Comparison of ENCODE assay signal across 1 cellular context in the genomic region with DNA sequence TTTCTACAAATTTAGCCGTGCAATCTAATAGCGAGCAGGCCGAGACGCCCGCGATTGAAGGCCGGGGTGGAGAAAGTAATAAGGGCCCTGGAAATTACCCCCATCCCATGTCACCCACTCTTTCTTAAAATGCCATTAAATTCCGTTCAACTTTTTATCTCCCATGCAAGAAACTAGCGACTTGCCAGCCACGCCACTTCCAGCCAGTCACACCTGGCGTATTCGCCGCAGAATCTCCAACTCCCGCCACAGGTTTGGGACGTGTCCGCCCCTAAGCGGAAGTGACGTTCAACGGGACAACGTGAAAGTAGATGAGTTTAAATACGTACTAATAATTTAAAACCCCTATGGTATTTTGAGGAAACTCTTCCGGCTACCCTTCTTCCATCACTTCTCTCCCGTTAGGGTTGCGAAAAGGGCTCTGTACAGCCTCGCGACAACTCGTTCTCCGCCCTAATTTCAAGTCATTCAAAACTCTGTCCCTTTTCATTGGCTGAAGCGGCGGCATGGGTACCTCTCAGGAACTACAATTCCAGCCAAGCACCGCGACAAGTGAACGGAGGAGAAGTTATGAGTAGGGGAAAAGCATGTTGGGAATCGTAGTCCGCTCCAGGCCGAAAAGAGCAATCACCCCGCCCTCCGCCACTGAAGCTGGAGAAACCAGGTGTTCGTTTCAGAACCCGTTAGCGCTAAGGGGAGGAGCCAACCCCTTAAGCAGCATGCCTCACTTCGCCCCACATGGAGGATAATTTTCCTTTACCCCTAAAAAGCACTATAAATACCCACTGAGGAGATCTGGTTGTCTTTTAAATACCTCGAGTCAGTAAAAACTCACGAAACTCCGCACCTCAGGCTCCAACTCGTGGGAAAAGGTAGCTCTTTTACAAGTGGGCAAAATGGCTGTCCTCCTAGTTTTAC.
TF ChIP-seq lines count a peak whose summit lies in the region.

A gene (minus strand): TSS at position 906 of the 918 bp plus-strand sequence.

TF ChIP-seq in GM12878, 131 proteins besides CTCF, POLR2A, EP300 and RAD21 (continued from another document and continues in another):
- TF ChIP-seq, protein P1, sequence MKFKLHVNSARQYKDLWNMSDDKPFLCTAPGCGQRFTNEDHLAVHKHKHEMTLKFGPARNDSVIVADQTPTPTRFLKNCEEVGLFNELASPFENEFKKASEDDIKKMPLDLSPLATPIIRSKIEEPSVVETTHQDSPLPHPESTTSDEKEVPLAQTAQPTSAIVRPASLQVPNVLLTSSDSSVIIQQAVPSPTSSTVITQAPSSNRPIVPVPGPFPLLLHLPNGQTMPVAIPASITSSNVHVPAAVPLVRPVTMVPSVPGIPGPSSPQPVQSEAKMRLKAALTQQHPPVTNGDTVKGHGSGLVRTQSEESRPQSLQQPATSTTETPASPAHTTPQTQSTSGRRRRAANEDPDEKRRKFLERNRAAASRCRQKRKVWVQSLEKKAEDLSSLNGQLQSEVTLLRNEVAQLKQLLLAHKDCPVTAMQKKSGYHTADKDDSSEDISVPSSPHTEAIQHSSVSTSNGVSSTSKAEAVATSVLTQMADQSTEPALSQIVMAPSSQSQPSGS (IDR thresholded peaks at IDR 0.05; ENCODE audit: low read length) = no peak
- peak; percentile 81 for TF ChIP-seq IKZF1 (conservative IDR thresholded peaks at IDR 0.05)
- no peak for TF ChIP-seq SUPT20H (IDR thresholded peaks at IDR 0.05; ENCODE audit: borderline replicate concordance, control insufficient read depth, low read depth, low read length)
- TF ChIP-seq, protein P2, sequence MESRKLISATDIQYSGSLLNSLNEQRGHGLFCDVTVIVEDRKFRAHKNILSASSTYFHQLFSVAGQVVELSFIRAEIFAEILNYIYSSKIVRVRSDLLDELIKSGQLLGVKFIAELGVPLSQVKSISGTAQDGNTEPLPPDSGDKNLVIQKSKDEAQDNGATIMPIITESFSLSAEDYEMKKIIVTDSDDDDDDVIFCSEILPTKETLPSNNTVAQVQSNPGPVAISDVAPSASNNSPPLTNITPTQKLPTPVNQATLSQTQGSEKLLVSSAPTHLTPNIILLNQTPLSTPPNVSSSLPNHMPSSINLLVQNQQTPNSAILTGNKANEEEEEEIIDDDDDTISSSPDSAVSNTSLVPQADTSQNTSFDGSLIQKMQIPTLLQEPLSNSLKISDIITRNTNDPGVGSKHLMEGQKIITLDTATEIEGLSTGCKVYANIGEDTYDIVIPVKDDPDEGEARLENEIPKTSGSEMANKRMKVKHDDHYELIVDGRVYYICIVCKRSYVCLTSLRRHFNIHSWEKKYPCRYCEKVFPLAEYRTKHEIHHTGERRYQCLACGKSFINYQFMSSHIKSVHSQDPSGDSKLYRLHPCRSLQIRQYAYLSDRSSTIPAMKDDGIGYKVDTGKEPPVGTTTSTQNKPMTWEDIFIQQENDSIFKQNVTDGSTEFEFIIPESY (IDR thresholded peaks at IDR 0.05) = no peak
- TF ChIP-seq, protein P3, sequence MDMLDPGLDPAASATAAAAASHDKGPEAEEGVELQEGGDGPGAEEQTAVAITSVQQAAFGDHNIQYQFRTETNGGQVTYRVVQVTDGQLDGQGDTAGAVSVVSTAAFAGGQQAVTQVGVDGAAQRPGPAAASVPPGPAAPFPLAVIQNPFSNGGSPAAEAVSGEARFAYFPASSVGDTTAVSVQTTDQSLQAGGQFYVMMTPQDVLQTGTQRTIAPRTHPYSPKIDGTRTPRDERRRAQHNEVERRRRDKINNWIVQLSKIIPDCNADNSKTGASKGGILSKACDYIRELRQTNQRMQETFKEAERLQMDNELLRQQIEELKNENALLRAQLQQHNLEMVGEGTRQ (IDR thresholded peaks at IDR 0.05; ENCODE audit: borderline replicate concordance, low read depth, low read length) = no peak
- 0 out of 2 replicates have a peak, but pooled peaks have one; percentile 52 for TF ChIP-seq TCF12 (IDR thresholded peaks at IDR 0.05; ENCODE audit: low read depth, low read length)
- TF ChIP-seq RB1 (IDR thresholded peaks at IDR 0.05; ENCODE audit: borderline replicate concordance) = 0 out of 2 replicates have a peak, but pooled peaks have one; percentile 87
- TF ChIP-seq ATF7 (IDR thresholded peaks at IDR 0.05; ENCODE audit: low read depth) = peak; percentile 30
- TF ChIP-seq BACH1 (IDR thresholded peaks at IDR 0.05; ENCODE audit: borderline replicate concordance) = no peak
- TF ChIP-seq, protein P4, sequence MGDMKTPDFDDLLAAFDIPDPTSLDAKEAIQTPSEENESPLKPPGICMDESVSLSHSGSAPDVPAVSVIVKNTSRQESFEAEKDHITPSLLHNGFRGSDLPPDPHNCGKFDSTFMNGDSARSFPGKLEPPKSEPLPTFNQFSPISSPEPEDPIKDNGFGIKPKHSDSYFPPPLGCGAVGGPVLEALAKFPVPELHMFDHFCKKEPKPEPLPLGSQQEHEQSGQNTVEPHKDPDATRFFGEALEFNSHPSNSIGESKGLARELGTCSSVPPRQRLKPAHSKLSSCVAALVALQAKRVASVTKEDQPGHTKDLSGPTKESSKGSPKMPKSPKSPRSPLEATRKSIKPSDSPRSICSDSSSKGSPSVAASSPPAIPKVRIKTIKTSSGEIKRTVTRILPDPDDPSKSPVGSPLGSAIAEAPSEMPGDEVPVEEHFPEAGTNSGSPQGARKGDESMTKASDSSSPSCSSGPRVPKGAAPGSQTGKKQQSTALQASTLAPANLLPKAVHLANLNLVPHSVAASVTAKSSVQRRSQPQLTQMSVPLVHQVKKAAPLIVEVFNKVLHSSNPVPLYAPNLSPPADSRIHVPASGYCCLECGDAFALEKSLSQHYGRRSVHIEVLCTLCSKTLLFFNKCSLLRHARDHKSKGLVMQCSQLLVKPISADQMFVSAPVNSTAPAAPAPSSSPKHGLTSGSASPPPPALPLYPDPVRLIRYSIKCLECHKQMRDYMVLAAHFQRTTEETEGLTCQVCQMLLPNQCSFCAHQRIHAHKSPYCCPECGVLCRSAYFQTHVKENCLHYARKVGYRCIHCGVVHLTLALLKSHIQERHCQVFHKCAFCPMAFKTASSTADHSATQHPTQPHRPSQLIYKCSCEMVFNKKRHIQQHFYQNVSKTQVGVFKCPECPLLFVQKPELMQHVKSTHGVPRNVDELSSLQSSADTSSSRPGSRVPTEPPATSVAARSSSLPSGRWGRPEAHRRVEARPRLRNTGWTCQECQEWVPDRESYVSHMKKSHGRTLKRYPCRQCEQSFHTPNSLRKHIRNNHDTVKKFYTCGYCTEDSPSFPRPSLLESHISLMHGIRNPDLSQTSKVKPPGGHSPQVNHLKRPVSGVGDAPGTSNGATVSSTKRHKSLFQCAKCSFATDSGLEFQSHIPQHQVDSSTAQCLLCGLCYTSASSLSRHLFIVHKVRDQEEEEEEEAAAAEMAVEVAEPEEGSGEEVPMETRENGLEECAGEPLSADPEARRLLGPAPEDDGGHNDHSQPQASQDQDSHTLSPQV (IDR thresholded peaks at IDR 0.05) = no peak
- TF ChIP-seq CHD1 (IDR thresholded peaks at IDR 0.05; ENCODE audit: low read depth, low read length) = 0 out of 2 replicates have a peak, but pooled peaks have one; percentile 61
- peak; percentile 95 for TF ChIP-seq YY1 (IDR thresholded peaks at IDR 0.05; ENCODE audit: low read depth, low read length)
- TF ChIP-seq EGR1 (IDR thresholded peaks at IDR 0.05; ENCODE audit: borderline replicate concordance in 1 of 2, low read depth in 2 of 2, low read length in 2 of 2) = no peak
- TF ChIP-seq, protein P5, sequence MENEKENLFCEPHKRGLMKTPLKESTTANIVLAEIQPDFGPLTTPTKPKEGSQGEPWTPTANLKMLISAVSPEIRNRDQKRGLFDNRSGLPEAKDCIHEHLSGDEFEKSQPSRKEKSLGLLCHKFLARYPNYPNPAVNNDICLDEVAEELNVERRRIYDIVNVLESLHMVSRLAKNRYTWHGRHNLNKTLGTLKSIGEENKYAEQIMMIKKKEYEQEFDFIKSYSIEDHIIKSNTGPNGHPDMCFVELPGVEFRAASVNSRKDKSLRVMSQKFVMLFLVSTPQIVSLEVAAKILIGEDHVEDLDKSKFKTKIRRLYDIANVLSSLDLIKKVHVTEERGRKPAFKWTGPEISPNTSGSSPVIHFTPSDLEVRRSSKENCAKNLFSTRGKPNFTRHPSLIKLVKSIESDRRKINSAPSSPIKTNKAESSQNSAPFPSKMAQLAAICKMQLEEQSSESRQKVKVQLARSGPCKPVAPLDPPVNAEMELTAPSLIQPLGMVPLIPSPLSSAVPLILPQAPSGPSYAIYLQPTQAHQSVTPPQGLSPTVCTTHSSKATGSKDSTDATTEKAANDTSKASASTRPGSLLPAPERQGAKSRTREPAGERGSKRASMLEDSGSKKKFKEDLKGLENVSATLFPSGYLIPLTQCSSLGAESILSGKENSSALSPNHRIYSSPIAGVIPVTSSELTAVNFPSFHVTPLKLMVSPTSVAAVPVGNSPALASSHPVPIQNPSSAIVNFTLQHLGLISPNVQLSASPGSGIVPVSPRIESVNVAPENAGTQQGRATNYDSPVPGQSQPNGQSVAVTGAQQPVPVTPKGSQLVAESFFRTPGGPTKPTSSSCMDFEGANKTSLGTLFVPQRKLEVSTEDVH (IDR thresholded peaks at IDR 0.05; ENCODE audit: low read depth, partially characterized antibody) = peak; percentile 98
- peak; percentile 57; the same call in 1 of the 2 replicates for TF ChIP-seq TAF1 (IDR thresholded peaks at IDR 0.05; ENCODE audit: borderline replicate concordance, low read depth, low read length)
- no peak for TF ChIP-seq DPF2 (IDR thresholded peaks at IDR 0.05)
- no peak for TF ChIP-seq SRF (IDR thresholded peaks at IDR 0.05; ENCODE audit: low read depth in 2 of 2, low read length in 2 of 2)
- TF ChIP-seq TARDBP (IDR thresholded peaks at IDR 0.05; ENCODE audit: borderline replicate concordance) = peak; percentile 70; the same call in 1 of the 2 replicates
- no peak for TF ChIP-seq IRF4 (IDR thresholded peaks at IDR 0.05; ENCODE audit: low read depth, low read length)
- TF ChIP-seq, protein P6, sequence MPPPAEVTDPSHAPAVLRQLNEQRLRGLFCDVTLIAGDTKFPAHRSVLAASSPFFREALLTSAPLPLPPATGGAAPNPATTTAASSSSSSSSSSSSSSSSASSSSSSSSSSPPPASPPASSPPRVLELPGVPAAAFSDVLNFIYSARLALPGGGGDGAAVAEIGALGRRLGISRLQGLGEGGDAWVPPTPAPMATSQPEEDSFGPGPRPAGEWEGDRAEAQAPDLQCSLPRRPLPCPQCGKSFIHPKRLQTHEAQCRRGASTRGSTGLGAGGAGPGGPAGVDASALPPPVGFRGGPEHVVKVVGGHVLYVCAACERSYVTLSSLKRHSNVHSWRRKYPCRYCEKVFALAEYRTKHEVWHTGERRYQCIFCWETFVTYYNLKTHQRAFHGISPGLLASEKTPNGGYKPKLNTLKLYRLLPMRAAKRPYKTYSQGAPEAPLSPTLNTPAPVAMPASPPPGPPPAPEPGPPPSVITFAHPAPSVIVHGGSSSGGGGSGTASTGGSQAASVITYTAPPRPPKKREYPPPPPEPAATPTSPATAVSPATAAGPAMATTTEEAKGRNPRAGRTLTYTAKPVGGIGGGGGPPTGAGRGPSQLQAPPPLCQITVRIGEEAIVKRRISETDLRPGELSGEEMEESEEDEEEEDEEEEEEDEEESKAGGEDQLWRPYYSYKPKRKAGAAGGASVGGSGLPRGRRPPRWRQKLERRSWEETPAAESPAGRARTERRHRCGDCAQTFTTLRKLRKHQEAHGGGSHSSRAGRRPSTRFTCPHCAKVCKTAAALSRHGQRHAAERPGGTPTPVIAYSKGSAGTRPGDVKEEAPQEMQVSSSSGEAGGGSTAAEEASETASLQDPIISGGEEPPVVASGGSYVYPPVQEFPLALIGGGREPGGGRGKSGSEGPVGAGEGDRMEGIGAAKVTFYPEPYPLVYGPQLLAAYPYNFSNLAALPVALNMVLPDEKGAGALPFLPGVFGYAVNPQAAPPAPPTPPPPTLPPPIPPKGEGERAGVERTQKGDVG (CRISPR knock-in tag; IDR thresholded peaks at IDR 0.05) = no peak
- TF ChIP-seq MEF2B (IDR thresholded peaks at IDR 0.05; ENCODE audit: partially characterized antibody, poor library complexity, severe bottlenecking) = no peak
- no peak for TF ChIP-seq SMAD1 (IDR thresholded peaks at IDR 0.05; ENCODE audit: low read depth, partially characterized antibody)
- TF ChIP-seq POLR2AphosphoS5 (IDR thresholded peaks at IDR 0.05; ENCODE audit: low read length) = peak; percentile 67
- peak; percentile 91 for TF ChIP-seq SIX5 (IDR thresholded peaks at IDR 0.05; ENCODE audit: low read depth, low read length, severe bottlenecking)
- TF ChIP-seq, protein P7, sequence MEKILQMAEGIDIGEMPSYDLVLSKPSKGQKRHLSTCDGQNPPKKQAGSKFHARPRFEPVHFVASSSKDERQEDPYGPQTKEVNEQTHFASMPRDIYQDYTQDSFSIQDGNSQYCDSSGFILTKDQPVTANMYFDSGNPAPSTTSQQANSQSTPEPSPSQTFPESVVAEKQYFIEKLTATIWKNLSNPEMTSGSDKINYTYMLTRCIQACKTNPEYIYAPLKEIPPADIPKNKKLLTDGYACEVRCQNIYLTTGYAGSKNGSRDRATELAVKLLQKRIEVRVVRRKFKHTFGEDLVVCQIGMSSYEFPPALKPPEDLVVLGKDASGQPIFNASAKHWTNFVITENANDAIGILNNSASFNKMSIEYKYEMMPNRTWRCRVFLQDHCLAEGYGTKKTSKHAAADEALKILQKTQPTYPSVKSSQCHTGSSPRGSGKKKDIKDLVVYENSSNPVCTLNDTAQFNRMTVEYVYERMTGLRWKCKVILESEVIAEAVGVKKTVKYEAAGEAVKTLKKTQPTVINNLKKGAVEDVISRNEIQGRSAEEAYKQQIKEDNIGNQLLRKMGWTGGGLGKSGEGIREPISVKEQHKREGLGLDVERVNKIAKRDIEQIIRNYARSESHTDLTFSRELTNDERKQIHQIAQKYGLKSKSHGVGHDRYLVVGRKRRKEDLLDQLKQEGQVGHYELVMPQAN (conservative IDR thresholded peaks at IDR 0.05) = peak; percentile 96
- 0 out of 2 replicates have a peak, but pooled peaks have one; percentile 39 for TF ChIP-seq STAT1 (conservative IDR thresholded peaks at IDR 0.05)
- no peak for TF ChIP-seq BMI1 (IDR thresholded peaks at IDR 0.05; ENCODE audit: borderline replicate concordance)
- TF ChIP-seq LARP7 (IDR thresholded peaks at IDR 0.05) = no peak
- TF ChIP-seq HCFC1 (IDR thresholded peaks at IDR 0.05; ENCODE audit: low read length) = peak; percentile 95
- peak; percentile 68 for TF ChIP-seq RUNX3 (IDR thresholded peaks at IDR 0.05; ENCODE audit: low read length)
- peak; percentile 79; the same call in 1 of the 2 replicates for TF ChIP-seq TCF3 (IDR thresholded peaks at IDR 0.05; ENCODE audit: borderline replicate concordance, insufficient read depth, low read depth, low read length)
- no peak for TF ChIP-seq RFX5 (IDR thresholded peaks at IDR 0.05; ENCODE audit: low read depth, low read length)
- TF ChIP-seq, protein P8, sequence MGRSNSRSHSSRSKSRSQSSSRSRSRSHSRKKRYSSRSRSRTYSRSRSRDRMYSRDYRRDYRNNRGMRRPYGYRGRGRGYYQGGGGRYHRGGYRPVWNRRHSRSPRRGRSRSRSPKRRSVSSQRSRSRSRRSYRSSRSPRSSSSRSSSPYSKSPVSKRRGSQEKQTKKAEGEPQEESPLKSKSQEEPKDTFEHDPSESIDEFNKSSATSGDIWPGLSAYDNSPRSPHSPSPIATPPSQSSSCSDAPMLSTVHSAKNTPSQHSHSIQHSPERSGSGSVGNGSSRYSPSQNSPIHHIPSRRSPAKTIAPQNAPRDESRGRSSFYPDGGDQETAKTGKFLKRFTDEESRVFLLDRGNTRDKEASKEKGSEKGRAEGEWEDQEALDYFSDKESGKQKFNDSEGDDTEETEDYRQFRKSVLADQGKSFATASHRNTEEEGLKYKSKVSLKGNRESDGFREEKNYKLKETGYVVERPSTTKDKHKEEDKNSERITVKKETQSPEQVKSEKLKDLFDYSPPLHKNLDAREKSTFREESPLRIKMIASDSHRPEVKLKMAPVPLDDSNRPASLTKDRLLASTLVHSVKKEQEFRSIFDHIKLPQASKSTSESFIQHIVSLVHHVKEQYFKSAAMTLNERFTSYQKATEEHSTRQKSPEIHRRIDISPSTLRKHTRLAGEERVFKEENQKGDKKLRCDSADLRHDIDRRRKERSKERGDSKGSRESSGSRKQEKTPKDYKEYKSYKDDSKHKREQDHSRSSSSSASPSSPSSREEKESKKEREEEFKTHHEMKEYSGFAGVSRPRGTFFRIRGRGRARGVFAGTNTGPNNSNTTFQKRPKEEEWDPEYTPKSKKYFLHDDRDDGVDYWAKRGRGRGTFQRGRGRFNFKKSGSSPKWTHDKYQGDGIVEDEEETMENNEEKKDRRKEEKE (IDR thresholded peaks at IDR 0.05) = no peak
- TF ChIP-seq RCOR1 (conservative IDR thresholded peaks at IDR 0.05; ENCODE audit: low read depth, low read length) = no peak
